Comparison of ENCODE assay signal across 1 cellular context in the genomic region with DNA sequence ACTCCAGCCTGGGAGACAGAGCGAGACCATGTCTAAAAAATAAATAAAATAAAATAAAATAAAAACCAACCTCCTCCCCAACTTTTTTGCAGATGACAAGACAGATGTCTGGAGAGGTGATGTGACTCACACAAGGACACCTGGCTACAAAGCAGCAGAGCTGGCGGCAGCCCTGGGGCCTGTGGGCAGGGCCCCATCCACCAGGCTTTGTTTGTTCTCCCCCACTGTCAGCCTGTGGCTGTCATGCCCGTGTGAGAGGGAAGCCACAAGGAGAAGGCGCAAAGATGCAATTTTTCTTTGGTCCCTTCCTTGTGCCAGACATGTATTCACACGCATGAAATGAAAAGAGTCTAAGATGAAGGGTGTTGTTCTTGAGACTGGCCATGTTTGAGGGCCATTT.
TF ChIP-seq lines count a peak whose summit lies in the region.

No MANE protein-coding gene starts in this region.

TF ChIP-seq in endothelial cell of umbilical vein, 7 proteins besides CTCF, POLR2A, EP300 and RAD21:
- no peak for TF ChIP-seq JUN (IDR thresholded peaks at IDR 0.05; ENCODE audit: borderline replicate concordance, insufficient read depth, insufficient read length, low read depth)
- TF ChIP-seq POLR2AphosphoS5 (IDR thresholded peaks at IDR 0.05; ENCODE audit: insufficient read depth, low read depth, low read length): peak; percentile 5
- no peak for TF ChIP-seq MYC (IDR thresholded peaks at IDR 0.05; ENCODE audit: low read depth, low read length)
- no peak for TF ChIP-seq FOS (IDR thresholded peaks at IDR 0.05; ENCODE audit: borderline replicate concordance, insufficient read depth, low read length)
- TF ChIP-seq GATA2 (IDR thresholded peaks at IDR 0.05; ENCODE audit: insufficient read depth, insufficient read length, low read depth, low read length): no peak
- TF ChIP-seq, protein P1, sequence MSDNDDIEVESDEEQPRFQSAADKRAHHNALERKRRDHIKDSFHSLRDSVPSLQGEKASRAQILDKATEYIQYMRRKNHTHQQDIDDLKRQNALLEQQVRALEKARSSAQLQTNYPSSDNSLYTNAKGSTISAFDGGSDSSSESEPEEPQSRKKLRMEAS (IDR thresholded peaks at IDR 0.05; ENCODE audit: insufficient read depth, insufficient read length): no peak
TF ChIP-seq in endothelial cell of umbilical vein: peak in this region for 1.
